15 cellular contexts compared by ENCODE assay signal in genomic region chr10:123391275-123392028, GRCh38.
DNase-seq lines count a peak whose midpoint lies in the region; ATAC-seq and TF ChIP-seq lines count a peak whose summit lies in the region.
"Had no signal": no experiment of that assay in that cellular context is flagged by ENCODE, and none has a peak within 500 bp of the region (broad histone marks: within the 10 kb centered on the region; RNA-seq: fewer than 3 reads in every experiment).

No MANE protein-coding gene starts in this region.

- POLR2A ChIA-PET in Panc1 (lab: Charles Lee): no interaction called here

- CTCF ChIA-PET in Panc1 (lab: Charles Lee): no interaction called here
- CTCF ChIA-PET in mammary epithelial cell (lab: Charles Lee; ENCODE audit: low non-redundant PET): no interaction called here

- H2AFZ ChIP-seq in mammary epithelial cell (ENCODE audit: low read depth, low read length): no peak overlapping the region

- DNase-seq in Panc1 (ENCODE audit: low read depth, low spot score) (no peak), NCI-H2107 (lab: John Stamatoyannopoulos, UW) (no peak), AG20443 (ENCODE audit: low spot score) (no peak), mammary epithelial cell (no peak)
- no peak for DNase-seq in NK-92 treated with Interleukin-12 subunit alpha and Interleukin-12 subunit beta, amount 100 ng/mL, for 24 hours (lab: John Stamatoyannopoulos, UW)
- DNase-seq: CD4-positive, alpha-beta T cell; dorsolateral prefrontal cortex; NCI-H345; right lobe of liver had no signal

- no peak overlapping the region for H3K9ac ChIP-seq in mammary epithelial cell (ENCODE audit: insufficient read depth, low read length)

- H3K4me3 ChIP-seq in Panc1 (ENCODE audit: low read depth in 2 of 2, low read length in 2 of 2) (no peak overlapping the region), mammary epithelial cell (replicated peaks in 1 of 3; ENCODE audit: insufficient read depth in 1 of 3, low read depth in 2 of 3, low read length in 3 of 3) (no peak overlapping the region)
- H3K4me3 ChIP-seq: dorsolateral prefrontal cortex, right lobe of liver had no signal

- TF ChIP-seq POLR2A in GM18505 (IDR thresholded peaks at IDR 0.05; ENCODE audit: borderline replicate concordance, extremely low read depth, insufficient read depth, insufficient read length): peak; percentile 36

- TF ChIP-seq CTCF in Panc1 (IDR thresholded peaks at IDR 0.05) (no peak), mammary epithelial cell (conservative IDR thresholded peaks at IDR 0.05 in 1 of 2, IDR thresholded peaks at IDR 0.05 in 1 of 2; ENCODE audit: extremely low read depth in 1 of 2, insufficient read depth in 1 of 2, low read depth in 1 of 2, low read length in 2 of 2) (no peak)

- H3K27ac ChIP-seq in Panc1 (ENCODE audit: low read length): no peak overlapping the region
- no peak overlapping the region for H3K27ac ChIP-seq in mammary epithelial cell (ENCODE audit: insufficient read depth, low read depth, low read length)
- H3K27ac ChIP-seq: dorsolateral prefrontal cortex, right lobe of liver had no signal

- H4K20me1 ChIP-seq in mammary epithelial cell (ENCODE audit: insufficient read depth, low read length): no peaks in the 10 kb centered on the region

- H3K79me2 ChIP-seq in mammary epithelial cell (ENCODE audit: insufficient read depth, low read length): no peaks in the 10 kb centered on the region

- no peaks in the 10 kb centered on the region for H3K27me3 ChIP-seq in Panc1 (ENCODE audit: control insufficient read depth, insufficient read depth, low read length)
- no peaks in the 10 kb centered on the region for H3K27me3 ChIP-seq in mammary epithelial cell (ENCODE audit: insufficient read depth, low read length)
- H3K27me3 ChIP-seq: right lobe of liver had no signal

- intact Hi-C loops in Panc1 (cut with micrococcal nuclease; ENCODE audit: unreplicated experiment) (no loop called here), mammary epithelial cell (cut with micrococcal nuclease) (no loop called here)

- dilution Hi-C loops in mammary epithelial cell (cut with HindIII; ENCODE audit: low sequenced_read_pairs): no loop called here

- H3K9me3 ChIP-seq in Panc1 (ENCODE audit: control insufficient read depth, insufficient read depth, low read depth, low read length) (no peaks in the 10 kb centered on the region), mammary epithelial cell (replicated peaks; ENCODE audit: insufficient read depth, low read length) (no peaks in the 10 kb centered on the region)
- H3K9me3 ChIP-seq: right lobe of liver had no signal

- no peaks in the 10 kb centered on the region for H3K36me3 ChIP-seq in Panc1 (ENCODE audit: control insufficient read depth, insufficient read depth, low read length)
- H3K36me3 ChIP-seq in mammary epithelial cell (ENCODE audit: insufficient read depth, low read length): no peaks in the 10 kb centered on the region
- H3K36me3 ChIP-seq: right lobe of liver had no signal

- WGBS in mammary epithelial cell (ENCODE audit: low coverage, missing lambda C conversion rate): 40% methylated on average over 13 of the region's 15 CpGs

- BruUV-seq in Panc1 (replicated peaks; lab: Mats Ljungman, UMichigan): no TSS peak
- BruUV-seq in mammary epithelial cell (replicated peaks; lab: Mats Ljungman, UMichigan): no TSS peak

- no peak overlapping the region for H3K4me2 ChIP-seq in mammary epithelial cell (ENCODE audit: insufficient read depth, low read depth, low read length)

- in situ Hi-C loops in Panc1 (cut with HindIII; ENCODE audit: low pct_unique_long_range_greater_than_20kb, low sequenced_read_pairs) (no loop called here), mammary epithelial cell (cut with MboI; ENCODE audit: low sequenced_read_pairs in 2 of 2) (no loop called here)

- no peaks in the 10 kb centered on the region for H3K4me1 ChIP-seq in Panc1 (ENCODE audit: control insufficient read depth, insufficient read depth, low read length)
- H3K4me1 ChIP-seq in mammary epithelial cell (ENCODE audit: insufficient read depth, low read length): no peaks in the 10 kb centered on the region
- H3K4me1 ChIP-seq: right lobe of liver had no signal

- ATAC-seq in GM18505 (IDR thresholded peaks at IDR 0.05; ENCODE audit: unreplicated experiment) (peak; percentile 21), GM21381 (IDR thresholded peaks at IDR 0.05; ENCODE audit: unreplicated experiment) (peak; percentile 22), HG03039 (IDR thresholded peaks at IDR 0.05; ENCODE audit: unreplicated experiment) (peak; percentile 24), Panc1 (peak; percentile 15; the same call in 1 of the 2 replicates)
- ATAC-seq: activated naive CD4-positive, alpha-beta T cell treated with anti-CD3 and anti-CD28 coated beads, Interleukin-2, amount 50 U/mL, for 72 hours; HepG2; right lobe of liver; SK-N-SH treated with all-trans-retinoic acid at 6 μM for 48 hours had no signal
